13 cellular contexts compared by ENCODE assay signal in the genomic region with DNA sequence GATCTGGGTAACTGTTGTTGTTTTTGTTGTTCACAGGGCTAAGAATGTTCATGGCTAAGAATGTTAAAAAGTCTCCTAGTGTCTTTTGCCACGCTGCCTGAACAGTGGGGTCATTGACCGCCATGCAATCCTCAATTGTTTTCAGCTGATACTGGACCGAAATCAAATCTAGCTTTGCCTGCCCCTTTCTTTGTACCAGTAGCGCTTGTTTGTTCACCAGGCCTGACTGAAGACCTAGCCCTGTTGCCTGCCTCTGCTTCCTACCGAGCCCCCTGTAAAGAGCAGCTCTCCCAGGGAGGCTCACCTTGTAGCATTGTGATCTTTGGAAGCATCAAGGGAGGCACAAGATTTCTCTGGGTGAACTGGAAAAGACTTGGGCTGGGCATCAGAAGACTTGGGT. TPM values are rescaled to one million over a fixed set of nuclear protein-coding genes. Genes with fewer than 3 reads are reported as not detected.
DNase-seq lines count a peak whose midpoint lies in the region; ATAC-seq, FAIRE-seq and TF ChIP-seq lines count a peak whose summit lies in the region.
"Had no signal": no experiment of that assay in that cellular context is flagged by ENCODE, and none has a peak within 500 bp of the region (broad histone marks: within the 10 kb centered on the region; RNA-seq: fewer than 3 reads in every experiment).

No MANE protein-coding gene starts in this region.

- no peak for FAIRE-seq in A549 (lab: Jason Lieb, UNC)

- ATAC-seq in A549 (peak; percentile 17 to 39; a peak in 2 of 6 replicates), GM18511 (IDR thresholded peaks at IDR 0.05; ENCODE audit: unreplicated experiment) (no peak), GM21447 (IDR thresholded peaks at IDR 0.05; ENCODE audit: unreplicated experiment) (no peak)
- no peak for ATAC-seq in naive thymus-derived CD8-positive, alpha-beta T cell

- H3K27me3 Mint-ChIP-seq in IgD-negative memory B cell (no peaks in the 10 kb centered on the region), chondrocyte (ENCODE audit: low read depth) (no peaks in the 10 kb centered on the region)
- H3K27me3 Mint-ChIP-seq in naive thymus-derived CD8-positive, alpha-beta T cell: no peaks in the 10 kb centered on the region
- H3K27me3 Mint-ChIP-seq: activated CD8-positive, alpha-beta memory T cell treated with anti-CD3 and anti-CD28 coated beads, Interleukin-2, amount 10 ng/mL, durations not matched to agents 7 days and 5 days had no signal

- TF ChIP-seq CTCF in A549 (IDR thresholded peaks at IDR 0.05) (no peak), chondrocyte (IDR thresholded peaks at IDR 0.05) (no peak)

- H3K9me3 Mint-ChIP-seq in IgD-negative memory B cell (no peaks in the 10 kb centered on the region), chondrocyte (ENCODE audit: low read depth) (no peaks in the 10 kb centered on the region)
- no peaks in the 10 kb centered on the region for H3K9me3 Mint-ChIP-seq in naive thymus-derived CD8-positive, alpha-beta T cell

- H3K27me3 ChIP-seq in ectodermal cell (ENCODE audit: control insufficient read depth, insufficient read depth, low read length, poor library complexity, severe bottlenecking): no peaks in the 10 kb centered on the region
- H3K27me3 ChIP-seq: ovary had no signal

- POLR2A ChIA-PET in A549 (lab: Yijun Ruan, JAX): no interaction called here
- POLR2A ChIA-PET in naive thymus-derived CD8-positive, alpha-beta T cell (lab: Charles Lee): no interaction called here

- no peaks in the 10 kb centered on the region for H3K36me3 Mint-ChIP-seq in IgD-negative memory B cell
- peaks cover 0 to 22% (median 0%) of the 10 kb centered on the region in 3 donors for H3K36me3 Mint-ChIP-seq in naive thymus-derived CD8-positive, alpha-beta T cell
- H3K36me3 Mint-ChIP-seq in chondrocyte (ENCODE audit: low read depth): no peaks in the 10 kb centered on the region

- no peak for TF ChIP-seq EP300 in A549 (IDR thresholded peaks at IDR 0.05)

- H3K27ac Mint-ChIP-seq in IgD-negative memory B cell (peak overlapping the region in 2 of 3 donors; percentile 36 to 71), chondrocyte (ENCODE audit: unreplicated experiment) (no peak overlapping the region)
- H3K27ac Mint-ChIP-seq in naive thymus-derived CD8-positive, alpha-beta T cell: peak overlapping the region in 8 of 10 donors; percentile 24 to 86 (median 60)

- no peak for TF ChIP-seq RAD21 in A549 (conservative IDR thresholded peaks at IDR 0.05 in 1 of 2, IDR thresholded peaks at IDR 0.05 in 1 of 2)

- H3K27ac ChIP-seq in A549: no peak overlapping the region
- peak overlapping the region; percentile 69 for H3K27ac ChIP-seq in ectodermal cell (ENCODE audit: insufficient read depth, low read depth, low read length, poor library complexity, severe bottlenecking)
- H3K27ac ChIP-seq: ovary had no signal

- peak overlapping the region in 1 of 4 donors; percentile 36 for H3K4me3 Mint-ChIP-seq in IgD-negative memory B cell
- H3K4me3 Mint-ChIP-seq in naive thymus-derived CD8-positive, alpha-beta T cell: peak overlapping the region in 2 of 10 donors; percentile 12 to 34
- H3K4me3 Mint-ChIP-seq in chondrocyte (ENCODE audit: unreplicated experiment): no peak overlapping the region
- H3K4me3 Mint-ChIP-seq: activated CD8-positive, alpha-beta memory T cell treated with anti-CD3 and anti-CD28 coated beads, Interleukin-2, amount 10 ng/mL, durations not matched to agents 7 days and 5 days had no signal

- WGBS in A549 (ENCODE audit: missing lambda C conversion rate): 97% methylated on average over 5 of the region's 5 CpGs
- WGBS in ectodermal cell, 2 experiments: 50 to 51% methylated on average over 5 of the region's 5 CpGs

- DNase-seq in A549 (ENCODE audit: low read depth in 1 of 2, low spot score in 1 of 2): no peak
- no peak for DNase-seq in naive thymus-derived CD8-positive, alpha-beta T cell
- no peak for DNase-seq in NCI-H128 (lab: John Stamatoyannopoulos, UW; ENCODE audit: unreplicated experiment)
- DNase-seq in chondrocyte (ENCODE audit: low spot score): no peak
- DNase-seq: activated CD8-positive, alpha-beta memory T cell treated with anti-CD3 and anti-CD28 coated beads, Interleukin-2, amount 10 ng/mL, durations not matched to agents 7 days and 5 days; NCI-H1105; ovary; stimulated activated CD4-positive, alpha-beta T cell treated with anti-CD3 and anti-CD28 coated beads, Interleukin-4, amount 100 ng/mL, for 1 hour had no signal

- H3K9me3 ChIP-seq in A549 (no peaks in the 10 kb centered on the region), ectodermal cell (ENCODE audit: control insufficient read depth, low read length) (no peaks in the 10 kb centered on the region)
- H3K9me3 ChIP-seq: ovary had no signal

- H3K36me3 ChIP-seq in ectodermal cell (ENCODE audit: control insufficient read depth, insufficient read depth, low read length): peaks cover 3% of the 10 kb centered on the region
- H3K36me3 ChIP-seq: ovary had no signal

- H3K4me1 Mint-ChIP-seq in IgD-negative memory B cell (peaks cover 19 to 31% (median 26%) of the 10 kb centered on the region in 3 donors), chondrocyte (ENCODE audit: low read depth) (peaks cover 49% of the 10 kb centered on the region)
- peaks cover 13 to 57% (median 41%) of the 10 kb centered on the region in 4 donors for H3K4me1 Mint-ChIP-seq in naive thymus-derived CD8-positive, alpha-beta T cell

- no peak for TF ChIP-seq POLR2A in A549 (IDR thresholded peaks at IDR 0.05; ENCODE audit: low read length)

- no peak overlapping the region for H3K4me2 ChIP-seq in A549

- H3K4me1 ChIP-seq in A549: peaks cover 10% of the 10 kb centered on the region; the same call in 2 of the 3 replicates
- peaks cover 15% of the 10 kb centered on the region for H3K4me1 ChIP-seq in ectodermal cell (ENCODE audit: control insufficient read depth, insufficient read depth, low read length)

- CTCF ChIA-PET in A549 (lab: Yijun Ruan, JAX): no interaction called here

- H3K4me3 ChIP-seq in A549 (no peak overlapping the region), ectodermal cell (ENCODE audit: insufficient read depth, low read depth, low read length) (no peak overlapping the region)
- H3K4me3 ChIP-seq: ovary, SK-N-MC had no signal

TF ChIP-seq in A549, 52 proteins besides CTCF, POLR2A, EP300 and RAD21:
- TF ChIP-seq MAZ (IDR thresholded peaks at IDR 0.05; ENCODE audit: borderline replicate concordance, low read depth, low read length) (no peak), NFE2L2 (conservative IDR thresholded peaks at IDR 0.05; ENCODE audit: low read length) (no peak), FOSB (CRISPR knock-in tag; IDR thresholded peaks at IDR 0.05) (no peak), FOSL2 (IDR thresholded peaks at IDR 0.05) (no peak), FOSL2 (CRISPR knock-in tag; IDR thresholded peaks at IDR 0.05) (no peak), HOXB5 (CRISPR knock-in tag; IDR thresholded peaks at IDR 0.05) (no peak)
- TF ChIP-seq, protein P1, sequence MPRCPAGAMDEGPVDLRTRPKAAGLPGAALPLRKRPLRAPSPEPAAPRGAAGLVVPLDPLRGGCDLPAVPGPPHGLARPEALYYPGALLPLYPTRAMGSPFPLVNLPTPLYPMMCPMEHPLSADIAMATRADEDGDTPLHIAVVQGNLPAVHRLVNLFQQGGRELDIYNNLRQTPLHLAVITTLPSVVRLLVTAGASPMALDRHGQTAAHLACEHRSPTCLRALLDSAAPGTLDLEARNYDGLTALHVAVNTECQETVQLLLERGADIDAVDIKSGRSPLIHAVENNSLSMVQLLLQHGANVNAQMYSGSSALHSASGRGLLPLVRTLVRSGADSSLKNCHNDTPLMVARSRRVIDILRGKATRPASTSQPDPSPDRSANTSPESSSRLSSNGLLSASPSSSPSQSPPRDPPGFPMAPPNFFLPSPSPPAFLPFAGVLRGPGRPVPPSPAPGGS (IDR thresholded peaks at IDR 0.05): no peak
- TF ChIP-seq, protein P2, sequence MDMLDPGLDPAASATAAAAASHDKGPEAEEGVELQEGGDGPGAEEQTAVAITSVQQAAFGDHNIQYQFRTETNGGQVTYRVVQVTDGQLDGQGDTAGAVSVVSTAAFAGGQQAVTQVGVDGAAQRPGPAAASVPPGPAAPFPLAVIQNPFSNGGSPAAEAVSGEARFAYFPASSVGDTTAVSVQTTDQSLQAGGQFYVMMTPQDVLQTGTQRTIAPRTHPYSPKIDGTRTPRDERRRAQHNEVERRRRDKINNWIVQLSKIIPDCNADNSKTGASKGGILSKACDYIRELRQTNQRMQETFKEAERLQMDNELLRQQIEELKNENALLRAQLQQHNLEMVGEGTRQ (IDR thresholded peaks at IDR 0.05): no peak
- TF ChIP-seq, protein P3, sequence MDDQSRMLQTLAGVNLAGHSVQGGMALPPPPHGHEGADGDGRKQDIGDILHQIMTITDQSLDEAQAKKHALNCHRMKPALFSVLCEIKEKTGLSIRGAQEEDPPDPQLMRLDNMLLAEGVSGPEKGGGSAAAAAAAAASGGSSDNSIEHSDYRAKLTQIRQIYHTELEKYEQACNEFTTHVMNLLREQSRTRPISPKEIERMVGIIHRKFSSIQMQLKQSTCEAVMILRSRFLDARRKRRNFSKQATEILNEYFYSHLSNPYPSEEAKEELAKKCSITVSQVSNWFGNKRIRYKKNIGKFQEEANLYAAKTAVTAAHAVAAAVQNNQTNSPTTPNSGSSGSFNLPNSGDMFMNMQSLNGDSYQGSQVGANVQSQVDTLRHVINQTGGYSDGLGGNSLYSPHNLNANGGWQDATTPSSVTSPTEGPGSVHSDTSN (IDR thresholded peaks at IDR 0.05): no peak

RNA-seq across cellular contexts. Expression of a gene that starts 6.7 kb away (rescaled TPM):
- polyA plus RNA-seq in A549 (2011; rRNA removed): 21.6 and 53.0 TPM in 2 replicates
- polyA plus RNA-seq in A549 (2012; cell fraction: cytosol; rRNA removed): 6.9 and 8.0 TPM in 2 replicates
- 6.4 and 23.2 TPM in 2 replicates for polyA plus RNA-seq in A549 (2012; cell fraction: nucleus; rRNA removed)
- 37.7 to 38.1 TPM (median 38.0 TPM) in 3 replicates for polyA plus RNA-seq in A549 (2017; fragmentation: RNase III; extraction: RNeasy Plus Mini Kit Qiagen cat#74134 plus additional on column Dnase treatment)
- polyA minus RNA-seq in A549 (2011; rRNA and poly(A)+ RNA removed): 63.6 and 70.5 TPM in 2 replicates
- 35.3 TPM for polyA plus RNA-seq in IgD-negative memory B cell
- 81.5 TPM for polyA plus RNA-seq in ectodermal cell (2013, experiment 1 of 4)
- 86.5 TPM for polyA plus RNA-seq in ectodermal cell (2013, experiment 2 of 4)
- 55.0 TPM for polyA plus RNA-seq in ectodermal cell (2013, experiment 3 of 4)
- polyA plus RNA-seq in ectodermal cell (2013, experiment 4 of 4): 64.2 TPM
- total RNA-seq in naive thymus-derived CD8-positive, alpha-beta T cell: 10 to 100 TPM; 36.8 to 46.3 TPM
- polyA plus RNA-seq in naive thymus-derived CD8-positive, alpha-beta T cell: 10 to 100 TPM; 14.7 to 26.1 (median 20.6) TPM
- total RNA-seq in chondrocyte: 51.1 to 58.6 TPM (median 58.5 TPM) in 3 replicates

Comparison
In these comparisons a context has a peak if more than half of its experiments do, and no peak if none do; other contexts are left out.
1. ATAC-seq: peak in A549 (2 of 2); none in naive thymus-derived CD8-positive, alpha-beta T cell (0 of 2), GM18511 (single experiment) and GM21447 (single experiment).